Comparison of ENCODE assay signal across 15 cellular contexts in the genomic region with DNA sequence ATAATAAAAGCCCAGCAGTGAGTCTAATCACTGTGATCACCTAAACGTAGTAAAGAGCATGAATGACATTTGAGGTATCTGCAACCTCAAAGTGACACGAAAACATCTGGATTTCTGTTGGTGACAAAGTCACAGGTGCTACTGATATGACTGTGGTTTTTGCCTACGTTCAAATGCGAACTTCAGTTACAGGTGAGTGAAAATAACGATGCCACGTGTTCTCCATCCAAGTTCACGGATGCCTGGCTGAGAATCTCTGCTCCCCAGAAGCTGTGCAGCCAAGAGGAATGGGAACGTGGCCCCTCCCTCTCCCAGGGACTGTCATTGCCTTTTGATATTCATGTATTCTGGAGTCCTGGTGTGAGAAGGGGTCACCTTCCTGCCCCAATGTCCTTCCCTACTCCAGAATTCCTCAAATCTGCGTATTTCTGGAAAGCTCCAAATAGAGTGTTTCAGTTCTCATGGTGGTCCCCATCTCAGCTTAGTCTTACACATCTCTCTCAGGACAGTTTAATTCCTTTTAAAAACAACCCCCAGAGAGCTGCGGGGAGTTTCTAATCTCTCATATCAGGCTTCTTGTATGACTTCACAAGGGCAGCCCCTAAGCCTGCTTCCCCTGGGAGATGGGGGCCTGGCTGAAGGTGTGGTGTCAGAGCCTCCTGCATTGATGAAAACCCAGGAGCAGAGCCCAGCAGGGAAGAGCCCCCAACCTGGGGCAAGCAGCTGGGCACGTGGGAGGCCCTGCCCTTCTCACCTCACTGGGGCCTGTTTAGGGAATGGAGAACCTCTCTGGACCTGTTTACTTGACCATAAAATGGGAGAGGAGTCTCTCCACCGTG. TPM values are rescaled to one million over a fixed set of nuclear protein-coding genes. Genes with fewer than 3 reads are reported as not detected.
DNase-seq lines count a peak whose midpoint lies in the region; ATAC-seq and TF ChIP-seq lines count a peak whose summit lies in the region.
"Had no signal": no experiment of that assay in that cellular context is flagged by ENCODE, and none has a peak within 500 bp of the region (broad histone marks: within the 10 kb centered on the region; RNA-seq: fewer than 3 reads in every experiment).

No MANE protein-coding gene starts in this region.

- H3K27ac Mint-ChIP-seq in activated CD8-positive, alpha-beta T cell treated with anti-CD3 and anti-CD28 coated beads, Interleukin-2, amount 10 ng/mL, durations not matched to agents 7 days and 5 days, result peak overlapping the region; percentile 89

- H3K27ac ChIP-seq in neutrophil, result peak overlapping the region; percentile 96
- H3K27ac ChIP-seq: 22Rv1 had no signal

- no peaks in the 10 kb centered on the region for H3K27me3 ChIP-seq in neutrophil

- H3K9me3 Mint-ChIP-seq in activated CD8-positive, alpha-beta T cell treated with anti-CD3 and anti-CD28 coated beads, Interleukin-2, amount 10 ng/mL, durations not matched to agents 7 days and 5 days (ENCODE audit: insufficient read depth), result peaks cover 11% of the 10 kb centered on the region

- POLR2A ChIA-PET in activated CD8-positive, alpha-beta T cell treated with anti-CD3 and anti-CD28 coated beads, Interleukin-2, amount 10 ng/mL, durations not matched to agents 7 days and 5 days (lab: Charles Lee), result interaction anchor here (0.8 to 3.0 kb wide), 6 partner anchors 15 to 39 kb away, joined by 3 to 29 read pairs (median 5); partner anchors contain the start of gene PIK3R5

- no peak overlapping the region for H3K4me3 ChIP-seq in neutrophil (ENCODE audit: low read depth in 1 of 2, low read length in 1 of 2)

- peaks cover 35% of the 10 kb centered on the region for H3K36me3 ChIP-seq in neutrophil

- H3K4me1 ChIP-seq in neutrophil (ENCODE audit: control insufficient read depth in 1 of 2, insufficient read depth in 1 of 2, low read depth in 1 of 2, low read length in 1 of 2), result peaks cover 76 to 84% of the 10 kb centered on the region in 2 experiments

- H3K36me3 Mint-ChIP-seq in activated CD8-positive, alpha-beta T cell treated with anti-CD3 and anti-CD28 coated beads, Interleukin-2, amount 10 ng/mL, durations not matched to agents 7 days and 5 days (ENCODE audit: low read depth), result peaks cover 65% of the 10 kb centered on the region

- no peak for TF ChIP-seq CTCF in neutrophil (IDR thresholded peaks at IDR 0.05)

- peaks cover 87% of the 10 kb centered on the region for H3K4me1 Mint-ChIP-seq in activated CD8-positive, alpha-beta T cell treated with anti-CD3 and anti-CD28 coated beads, Interleukin-2, amount 10 ng/mL, durations not matched to agents 7 days and 5 days (ENCODE audit: low read depth)

- peak; percentile 62 to 65 for ATAC-seq in activated CD4-positive, CD25-positive, alpha-beta regulatory T cell treated with anti-CD3 and anti-CD28 coated beads, Interleukin-2, amount 50 U/mL, for 24 hours
- peak; percentile 42 for ATAC-seq in HG02798 (IDR thresholded peaks at IDR 0.05; ENCODE audit: poor library complexity, unreplicated experiment)
- ATAC-seq in activated CD8-positive, alpha-beta T cell treated with anti-CD3 and anti-CD28 coated beads, Interleukin-2, amount 10 ng/mL, durations not matched to agents 7 days and 5 days, result no peak

- H3K27me3 Mint-ChIP-seq in activated CD8-positive, alpha-beta T cell treated with anti-CD3 and anti-CD28 coated beads, Interleukin-2, amount 10 ng/mL, durations not matched to agents 7 days and 5 days (ENCODE audit: low read depth), result no peaks in the 10 kb centered on the region

- H3K9me3 ChIP-seq in neutrophil, result no peaks in the 10 kb centered on the region

- CTCF ChIA-PET in activated CD8-positive, alpha-beta T cell treated with anti-CD3 and anti-CD28 coated beads, Interleukin-2, amount 10 ng/mL, durations not matched to agents 7 days and 5 days (lab: Charles Lee), result interaction anchor here (0.9 to 2.6 kb wide), 10 partner anchors 9 to 58 kb away, joined by 3 to 9 read pairs (median 4); no protein-coding TSS in a partner anchor

- H3K4me3 Mint-ChIP-seq in activated CD8-positive, alpha-beta T cell treated with anti-CD3 and anti-CD28 coated beads, Interleukin-2, amount 10 ng/mL, durations not matched to agents 7 days and 5 days, result peak overlapping the region; percentile 48

- no peak for DNase-seq in activated CD4-positive, CD25-positive, alpha-beta regulatory T cell treated with anti-CD3 and anti-CD28 coated beads, Interleukin-2, amount 50 U/mL, for 72 hours
- no peak for DNase-seq in activated CD8-positive, alpha-beta T cell treated with anti-CD3 and anti-CD28 coated beads, Interleukin-2, amount 10 ng/mL, durations not matched to agents 7 days and 5 days
- DNase-seq in DMS79 (lab: John Stamatoyannopoulos, UW), result no peak
- no peak for DNase-seq in NCI-H1694 (lab: John Stamatoyannopoulos, UW)
- no peak for DNase-seq in effector CD8-positive, alpha-beta T cell (lab: John Stamatoyannopoulos, UW)
- DNase-seq: foreskin fibroblast, HCEC 1CT, NCI-H69, substantia nigra had no signal

RNA-seq across cellular contexts. Expression of gene PIK3R5, which starts 25.8 kb away (rescaled TPM):
- total RNA-seq in activated CD8-positive, alpha-beta T cell treated with anti-CD3 and anti-CD28 coated beads, Interleukin-2, amount 10 ng/mL, durations not matched to agents 7 days and 5 days, result 10 to 100 TPM; 73.9 to 77.9 TPM
- total RNA-seq: LHCN-M2, lung microvascular endothelial cell had no signal
